Comparison of ENCODE assay signal across 1 cellular context in the genomic region with DNA sequence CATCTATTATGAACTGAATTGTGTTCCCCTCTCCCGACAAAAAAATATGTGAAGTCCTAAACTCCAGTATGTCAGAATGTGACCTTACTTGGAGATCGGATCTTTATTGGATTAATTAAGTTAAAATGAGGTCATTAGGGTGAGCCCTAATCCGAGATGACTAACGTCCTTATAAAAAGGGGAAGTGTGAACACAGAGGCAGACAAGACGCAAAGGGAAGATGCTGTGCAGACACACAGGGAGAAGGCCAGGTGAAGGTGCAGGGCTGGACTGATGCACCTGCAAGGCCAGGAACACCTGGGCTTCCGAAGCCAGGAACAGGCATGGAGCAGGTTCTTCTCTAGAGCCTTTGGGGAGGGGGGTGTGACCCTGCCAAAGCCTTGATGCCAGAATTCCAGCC.
TF ChIP-seq lines count a peak whose summit lies in the region.

No MANE protein-coding gene starts in this region.

TF ChIP-seq in GM12878, 131 proteins besides CTCF, POLR2A, EP300 and RAD21 (continued from another document):
- TF ChIP-seq, protein P1, sequence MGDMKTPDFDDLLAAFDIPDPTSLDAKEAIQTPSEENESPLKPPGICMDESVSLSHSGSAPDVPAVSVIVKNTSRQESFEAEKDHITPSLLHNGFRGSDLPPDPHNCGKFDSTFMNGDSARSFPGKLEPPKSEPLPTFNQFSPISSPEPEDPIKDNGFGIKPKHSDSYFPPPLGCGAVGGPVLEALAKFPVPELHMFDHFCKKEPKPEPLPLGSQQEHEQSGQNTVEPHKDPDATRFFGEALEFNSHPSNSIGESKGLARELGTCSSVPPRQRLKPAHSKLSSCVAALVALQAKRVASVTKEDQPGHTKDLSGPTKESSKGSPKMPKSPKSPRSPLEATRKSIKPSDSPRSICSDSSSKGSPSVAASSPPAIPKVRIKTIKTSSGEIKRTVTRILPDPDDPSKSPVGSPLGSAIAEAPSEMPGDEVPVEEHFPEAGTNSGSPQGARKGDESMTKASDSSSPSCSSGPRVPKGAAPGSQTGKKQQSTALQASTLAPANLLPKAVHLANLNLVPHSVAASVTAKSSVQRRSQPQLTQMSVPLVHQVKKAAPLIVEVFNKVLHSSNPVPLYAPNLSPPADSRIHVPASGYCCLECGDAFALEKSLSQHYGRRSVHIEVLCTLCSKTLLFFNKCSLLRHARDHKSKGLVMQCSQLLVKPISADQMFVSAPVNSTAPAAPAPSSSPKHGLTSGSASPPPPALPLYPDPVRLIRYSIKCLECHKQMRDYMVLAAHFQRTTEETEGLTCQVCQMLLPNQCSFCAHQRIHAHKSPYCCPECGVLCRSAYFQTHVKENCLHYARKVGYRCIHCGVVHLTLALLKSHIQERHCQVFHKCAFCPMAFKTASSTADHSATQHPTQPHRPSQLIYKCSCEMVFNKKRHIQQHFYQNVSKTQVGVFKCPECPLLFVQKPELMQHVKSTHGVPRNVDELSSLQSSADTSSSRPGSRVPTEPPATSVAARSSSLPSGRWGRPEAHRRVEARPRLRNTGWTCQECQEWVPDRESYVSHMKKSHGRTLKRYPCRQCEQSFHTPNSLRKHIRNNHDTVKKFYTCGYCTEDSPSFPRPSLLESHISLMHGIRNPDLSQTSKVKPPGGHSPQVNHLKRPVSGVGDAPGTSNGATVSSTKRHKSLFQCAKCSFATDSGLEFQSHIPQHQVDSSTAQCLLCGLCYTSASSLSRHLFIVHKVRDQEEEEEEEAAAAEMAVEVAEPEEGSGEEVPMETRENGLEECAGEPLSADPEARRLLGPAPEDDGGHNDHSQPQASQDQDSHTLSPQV (IDR thresholded peaks at IDR 0.05), result no peak
- TF ChIP-seq ATF7 (IDR thresholded peaks at IDR 0.05; ENCODE audit: low read depth), result peak; percentile 90
- TF ChIP-seq RBBP5 (conservative IDR thresholded peaks at IDR 0.05), result no peak
- TF ChIP-seq, protein P2, sequence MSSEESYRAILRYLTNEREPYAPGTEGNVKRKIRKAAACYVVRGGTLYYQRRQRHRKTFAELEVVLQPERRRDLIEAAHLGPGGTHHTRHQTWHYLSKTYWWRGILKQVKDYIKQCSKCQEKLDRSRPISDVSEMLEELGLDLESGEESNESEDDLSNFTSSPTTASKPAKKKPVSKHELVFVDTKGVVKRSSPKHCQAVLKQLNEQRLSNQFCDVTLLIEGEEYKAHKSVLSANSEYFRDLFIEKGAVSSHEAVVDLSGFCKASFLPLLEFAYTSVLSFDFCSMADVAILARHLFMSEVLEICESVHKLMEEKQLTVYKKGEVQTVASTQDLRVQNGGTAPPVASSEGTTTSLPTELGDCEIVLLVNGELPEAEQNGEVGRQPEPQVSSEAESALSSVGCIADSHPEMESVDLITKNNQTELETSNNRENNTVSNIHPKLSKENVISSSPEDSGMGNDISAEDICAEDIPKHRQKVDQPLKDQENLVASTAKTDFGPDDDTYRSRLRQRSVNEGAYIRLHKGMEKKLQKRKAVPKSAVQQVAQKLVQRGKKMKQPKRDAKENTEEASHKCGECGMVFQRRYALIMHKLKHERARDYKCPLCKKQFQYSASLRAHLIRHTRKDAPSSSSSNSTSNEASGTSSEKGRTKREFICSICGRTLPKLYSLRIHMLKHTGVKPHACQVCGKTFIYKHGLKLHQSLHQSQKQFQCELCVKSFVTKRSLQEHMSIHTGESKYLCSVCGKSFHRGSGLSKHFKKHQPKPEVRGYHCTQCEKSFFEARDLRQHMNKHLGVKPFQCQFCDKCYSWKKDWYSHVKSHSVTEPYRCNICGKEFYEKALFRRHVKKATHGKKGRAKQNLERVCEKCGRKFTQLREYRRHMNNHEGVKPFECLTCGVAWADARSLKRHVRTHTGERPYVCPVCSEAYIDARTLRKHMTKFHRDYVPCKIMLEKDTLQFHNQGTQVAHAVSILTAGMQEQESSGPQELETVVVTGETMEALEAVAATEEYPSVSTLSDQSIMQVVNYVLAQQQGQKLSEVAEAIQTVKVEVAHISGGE (CRISPR knock-in tag; IDR thresholded peaks at IDR 0.05), result no peak
- TF ChIP-seq, protein P3, sequence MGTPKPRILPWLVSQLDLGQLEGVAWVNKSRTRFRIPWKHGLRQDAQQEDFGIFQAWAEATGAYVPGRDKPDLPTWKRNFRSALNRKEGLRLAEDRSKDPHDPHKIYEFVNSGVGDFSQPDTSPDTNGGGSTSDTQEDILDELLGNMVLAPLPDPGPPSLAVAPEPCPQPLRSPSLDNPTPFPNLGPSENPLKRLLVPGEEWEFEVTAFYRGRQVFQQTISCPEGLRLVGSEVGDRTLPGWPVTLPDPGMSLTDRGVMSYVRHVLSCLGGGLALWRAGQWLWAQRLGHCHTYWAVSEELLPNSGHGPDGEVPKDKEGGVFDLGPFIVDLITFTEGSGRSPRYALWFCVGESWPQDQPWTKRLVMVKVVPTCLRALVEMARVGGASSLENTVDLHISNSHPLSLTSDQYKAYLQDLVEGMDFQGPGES (IDR thresholded peaks at IDR 0.05), result no peak
- TF ChIP-seq DPF2 (IDR thresholded peaks at IDR 0.05), result peak; percentile 72
- TF ChIP-seq KDM1A (IDR thresholded peaks at IDR 0.05; ENCODE audit: borderline replicate concordance), result no peak
- peak; percentile 60 for TF ChIP-seq IKZF1 (conservative IDR thresholded peaks at IDR 0.05)
- no peak for TF ChIP-seq WRNIP1 (IDR thresholded peaks at IDR 0.05; ENCODE audit: borderline replicate concordance, low read depth, low read length)
- TF ChIP-seq, protein P4, sequence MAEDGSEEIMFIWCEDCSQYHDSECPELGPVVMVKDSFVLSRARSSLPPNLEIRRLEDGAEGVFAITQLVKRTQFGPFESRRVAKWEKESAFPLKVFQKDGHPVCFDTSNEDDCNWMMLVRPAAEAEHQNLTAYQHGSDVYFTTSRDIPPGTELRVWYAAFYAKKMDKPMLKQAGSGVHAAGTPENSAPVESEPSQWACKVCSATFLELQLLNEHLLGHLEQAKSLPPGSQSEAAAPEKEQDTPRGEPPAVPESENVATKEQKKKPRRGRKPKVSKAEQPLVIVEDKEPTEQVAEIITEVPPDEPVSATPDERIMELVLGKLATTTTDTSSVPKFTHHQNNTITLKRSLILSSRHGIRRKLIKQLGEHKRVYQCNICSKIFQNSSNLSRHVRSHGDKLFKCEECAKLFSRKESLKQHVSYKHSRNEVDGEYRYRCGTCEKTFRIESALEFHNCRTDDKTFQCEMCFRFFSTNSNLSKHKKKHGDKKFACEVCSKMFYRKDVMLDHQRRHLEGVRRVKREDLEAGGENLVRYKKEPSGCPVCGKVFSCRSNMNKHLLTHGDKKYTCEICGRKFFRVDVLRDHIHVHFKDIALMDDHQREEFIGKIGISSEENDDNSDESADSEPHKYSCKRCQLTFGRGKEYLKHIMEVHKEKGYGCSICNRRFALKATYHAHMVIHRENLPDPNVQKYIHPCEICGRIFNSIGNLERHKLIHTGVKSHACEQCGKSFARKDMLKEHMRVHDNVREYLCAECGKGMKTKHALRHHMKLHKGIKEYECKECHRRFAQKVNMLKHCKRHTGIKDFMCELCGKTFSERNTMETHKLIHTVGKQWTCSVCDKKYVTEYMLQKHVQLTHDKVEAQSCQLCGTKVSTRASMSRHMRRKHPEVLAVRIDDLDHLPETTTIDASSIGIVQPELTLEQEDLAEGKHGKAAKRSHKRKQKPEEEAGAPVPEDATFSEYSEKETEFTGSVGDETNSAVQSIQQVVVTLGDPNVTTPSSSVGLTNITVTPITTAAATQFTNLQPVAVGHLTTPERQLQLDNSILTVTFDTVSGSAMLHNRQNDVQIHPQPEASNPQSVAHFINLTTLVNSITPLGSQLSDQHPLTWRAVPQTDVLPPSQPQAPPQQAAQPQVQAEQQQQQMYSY (CRISPR knock-in tag; IDR thresholded peaks at IDR 0.05), result no peak
- TF ChIP-seq PAX8 (IDR thresholded peaks at IDR 0.05), result no peak
- 0 out of 2 replicates have a peak, but pooled peaks have one; percentile 22 for TF ChIP-seq TCF12 (IDR thresholded peaks at IDR 0.05; ENCODE audit: low read depth, low read length)
- TF ChIP-seq, protein P5, sequence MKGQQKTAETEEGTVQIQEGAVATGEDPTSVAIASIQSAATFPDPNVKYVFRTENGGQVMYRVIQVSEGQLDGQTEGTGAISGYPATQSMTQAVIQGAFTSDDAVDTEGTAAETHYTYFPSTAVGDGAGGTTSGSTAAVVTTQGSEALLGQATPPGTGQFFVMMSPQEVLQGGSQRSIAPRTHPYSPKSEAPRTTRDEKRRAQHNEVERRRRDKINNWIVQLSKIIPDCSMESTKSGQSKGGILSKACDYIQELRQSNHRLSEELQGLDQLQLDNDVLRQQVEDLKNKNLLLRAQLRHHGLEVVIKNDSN (IDR thresholded peaks at IDR 0.05; ENCODE audit: borderline replicate concordance, extremely low read length, insufficient read depth, low read depth, low read length), result no peak
- TF ChIP-seq CREM (IDR thresholded peaks at IDR 0.05; ENCODE audit: low read depth), result peak; percentile 15; the same call in 1 of the 2 replicates
- TF ChIP-seq HDAC6 (IDR thresholded peaks at IDR 0.05; ENCODE audit: unreplicated experiment), result no peak
- TF ChIP-seq, protein P6, sequence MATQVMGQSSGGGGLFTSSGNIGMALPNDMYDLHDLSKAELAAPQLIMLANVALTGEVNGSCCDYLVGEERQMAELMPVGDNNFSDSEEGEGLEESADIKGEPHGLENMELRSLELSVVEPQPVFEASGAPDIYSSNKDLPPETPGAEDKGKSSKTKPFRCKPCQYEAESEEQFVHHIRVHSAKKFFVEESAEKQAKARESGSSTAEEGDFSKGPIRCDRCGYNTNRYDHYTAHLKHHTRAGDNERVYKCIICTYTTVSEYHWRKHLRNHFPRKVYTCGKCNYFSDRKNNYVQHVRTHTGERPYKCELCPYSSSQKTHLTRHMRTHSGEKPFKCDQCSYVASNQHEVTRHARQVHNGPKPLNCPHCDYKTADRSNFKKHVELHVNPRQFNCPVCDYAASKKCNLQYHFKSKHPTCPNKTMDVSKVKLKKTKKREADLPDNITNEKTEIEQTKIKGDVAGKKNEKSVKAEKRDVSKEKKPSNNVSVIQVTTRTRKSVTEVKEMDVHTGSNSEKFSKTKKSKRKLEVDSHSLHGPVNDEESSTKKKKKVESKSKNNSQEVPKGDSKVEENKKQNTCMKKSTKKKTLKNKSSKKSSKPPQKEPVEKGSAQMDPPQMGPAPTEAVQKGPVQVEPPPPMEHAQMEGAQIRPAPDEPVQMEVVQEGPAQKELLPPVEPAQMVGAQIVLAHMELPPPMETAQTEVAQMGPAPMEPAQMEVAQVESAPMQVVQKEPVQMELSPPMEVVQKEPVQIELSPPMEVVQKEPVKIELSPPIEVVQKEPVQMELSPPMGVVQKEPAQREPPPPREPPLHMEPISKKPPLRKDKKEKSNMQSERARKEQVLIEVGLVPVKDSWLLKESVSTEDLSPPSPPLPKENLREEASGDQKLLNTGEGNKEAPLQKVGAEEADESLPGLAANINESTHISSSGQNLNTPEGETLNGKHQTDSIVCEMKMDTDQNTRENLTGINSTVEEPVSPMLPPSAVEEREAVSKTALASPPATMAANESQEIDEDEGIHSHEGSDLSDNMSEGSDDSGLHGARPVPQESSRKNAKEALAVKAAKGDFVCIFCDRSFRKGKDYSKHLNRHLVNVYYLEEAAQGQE (IDR thresholded peaks at IDR 0.05; ENCODE audit: low read depth, low read length), result no peak
- TF ChIP-seq, protein P7, sequence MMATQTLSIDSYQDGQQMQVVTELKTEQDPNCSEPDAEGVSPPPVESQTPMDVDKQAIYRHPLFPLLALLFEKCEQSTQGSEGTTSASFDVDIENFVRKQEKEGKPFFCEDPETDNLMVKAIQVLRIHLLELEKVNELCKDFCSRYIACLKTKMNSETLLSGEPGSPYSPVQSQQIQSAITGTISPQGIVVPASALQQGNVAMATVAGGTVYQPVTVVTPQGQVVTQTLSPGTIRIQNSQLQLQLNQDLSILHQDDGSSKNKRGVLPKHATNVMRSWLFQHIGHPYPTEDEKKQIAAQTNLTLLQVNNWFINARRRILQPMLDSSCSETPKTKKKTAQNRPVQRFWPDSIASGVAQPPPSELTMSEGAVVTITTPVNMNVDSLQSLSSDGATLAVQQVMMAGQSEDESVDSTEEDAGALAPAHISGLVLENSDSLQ (IDR thresholded peaks at IDR 0.05), result no peak
- TF ChIP-seq BRCA1 (IDR thresholded peaks at IDR 0.05; ENCODE audit: low read depth, low read length), result no peak
- TF ChIP-seq YBX1 (IDR thresholded peaks at IDR 0.05), result no peak
TF ChIP-seq in GM12878: peak in this region for 13.
